Comparison of ENCODE assay signal across 24 cellular contexts in the genomic region with DNA sequence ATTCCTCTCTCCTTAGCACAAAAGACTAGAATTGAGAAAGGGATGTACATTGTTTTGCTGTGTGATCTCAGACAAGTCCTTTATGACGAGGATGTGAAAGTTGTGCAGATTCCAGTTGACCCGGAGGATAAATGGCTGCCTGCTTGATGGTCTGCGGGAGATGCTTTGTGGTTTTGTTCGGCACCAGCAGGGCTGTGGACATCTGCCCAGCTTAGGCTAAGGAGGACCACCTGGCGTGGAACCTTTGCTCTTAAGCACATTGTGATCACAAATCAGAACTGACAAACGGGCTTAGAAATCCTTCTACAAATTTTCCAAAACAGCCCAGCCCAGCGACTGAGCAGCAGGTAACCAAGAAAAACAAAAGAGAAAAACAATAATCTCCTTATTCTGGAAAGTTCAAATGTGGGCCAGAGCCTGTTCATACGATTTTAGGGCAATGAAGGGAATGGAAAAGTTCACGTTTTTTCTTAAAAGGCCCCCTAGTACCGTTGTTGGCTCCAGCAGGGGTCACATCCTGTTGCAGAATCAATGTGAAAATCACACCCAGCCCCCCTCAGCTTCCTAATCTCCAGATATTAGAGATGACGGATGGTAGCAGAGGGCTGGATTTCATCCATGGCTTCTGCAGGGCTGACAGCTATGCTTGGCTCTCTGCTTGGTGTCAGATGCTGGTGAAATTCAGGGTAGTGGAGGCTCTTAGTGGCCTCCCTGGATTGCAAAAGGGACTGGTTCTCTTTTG.
DNase-seq lines count a peak whose midpoint lies in the region; ATAC-seq and TF ChIP-seq lines count a peak whose summit lies in the region.
"Had no signal": no experiment of that assay in that cellular context is flagged by ENCODE, and none has a peak within 500 bp of the region (broad histone marks: within the 10 kb centered on the region; RNA-seq: fewer than 3 reads in every experiment).

No MANE protein-coding gene starts in this region.

- no peak overlapping the region for H3K18ac ChIP-seq in mesenchymal stem cell (ENCODE audit: low read depth in 1 of 2, low read length in 2 of 2)

- no peak overlapping the region for H3K4me3 ChIP-seq in astrocyte of the spinal cord (ENCODE audit: low read depth, low read length)
- H3K4me3 ChIP-seq in mesenchymal stem cell (ENCODE audit: insufficient read depth in 1 of 2, low read depth in 1 of 2, low read length in 2 of 2), result no peak overlapping the region
- H3K4me3 ChIP-seq in subcutaneous abdominal adipose tissue (ENCODE audit: low read depth in 1 of 5, low read length in 5 of 5), result peak overlapping the region in 3 of 5 donors; percentile 13 to 51 (median 22)
- H3K4me3 ChIP-seq: coronary artery, PC-9, upper lobe of right lung had no signal

- no peak overlapping the region for H3K9ac ChIP-seq in mesenchymal stem cell (ENCODE audit: low read length)
- no peak overlapping the region for H3K9ac ChIP-seq in subcutaneous abdominal adipose tissue (ENCODE audit: low read length in 5 of 5)

- H3K36me3 ChIP-seq in mesenchymal stem cell (ENCODE audit: control insufficient read depth in 1 of 2, insufficient read depth in 2 of 2, low read depth in 1 of 2, low read length in 2 of 2), result no peaks in the 10 kb centered on the region
- H3K36me3 ChIP-seq in subcutaneous abdominal adipose tissue (ENCODE audit: control insufficient read depth in 5 of 5, insufficient read depth in 5 of 5, low read length in 5 of 5), result no peaks in the 10 kb centered on the region
- H3K36me3 ChIP-seq: upper lobe of right lung had no signal

- H3K27ac ChIP-seq in mesenchymal stem cell (ENCODE audit: low read length, poor library complexity, severe bottlenecking) (no peak overlapping the region), subcutaneous abdominal adipose tissue (ENCODE audit: low read depth, low read length) (no peak overlapping the region)
- H3K27ac ChIP-seq: coronary artery, epithelial cell of prostate, PC-9, upper lobe of right lung had no signal

- DNase-seq in NCI-H82 treated with DMSO at 0.1 percent for 48 hours (lab: John Stamatoyannopoulos, UW; ENCODE audit: unreplicated experiment), result peak; percentile 78
- DNase-seq in astrocyte of the spinal cord (ENCODE audit: low read depth, low spot score), result peak; percentile 94
- DNase-seq in mesenchymal stem cell, result no peak
- DNase-seq in kidney tubule cell (ENCODE audit: low spot score), result no peak
- DNase-seq: activated CD4-positive, alpha-beta T cell treated with anti-CD3 and anti-CD28 coated beads for 4 hours; activated CD8-positive, alpha-beta T cell treated with anti-CD3 and anti-CD28 coated beads, Interleukin-2, amount 10 ng/mL, durations not matched to agents 7 days and 5 days; activated naive CD4-positive, alpha-beta T cell treated with anti-CD3 and anti-CD28 coated beads for 36 hours; DMS79; effector CD8-positive, alpha-beta T cell; GF-D8; natural killer cell; NCI-H1048; NCI-H187 treated with DMSO at 0.1 percent for 48 hours; NCI-H524 treated with DMSO at 0.1 percent for 48 hours; NK-92 treated with Interleukin-12 subunit alpha and Interleukin-12 subunit beta, amount 100 ng/mL, for 24 hours; PC-9; stimulated activated naive B cell treated with anti-CD40 and anti-IgM and Interleukin-4, amounts not matched to agents 10 μg/mL and 1 μg/mL and 100 μg/mL, for 72 hours; upper lobe of right lung had no signal

- H2BK12ac ChIP-seq in mesenchymal stem cell (ENCODE audit: low read length in 2 of 2), result no peak overlapping the region

- H3K14ac ChIP-seq in mesenchymal stem cell (ENCODE audit: low read length in 2 of 2), result no peak overlapping the region

- no peak overlapping the region for H3K4me2 ChIP-seq in mesenchymal stem cell (ENCODE audit: low read length, poor library complexity, severe bottlenecking)
- H3K4me2 ChIP-seq: PC-9 had no signal

- peaks cover 0 to 14% of the 10 kb centered on the region in 2 experiments for H3K27me3 ChIP-seq in mesenchymal stem cell (ENCODE audit: control insufficient read depth in 1 of 2, insufficient read depth in 1 of 2, low read length in 2 of 2)
- H3K27me3 ChIP-seq in subcutaneous abdominal adipose tissue (ENCODE audit: control insufficient read depth in 5 of 5, insufficient read depth in 4 of 5, low read length in 5 of 5), result peaks cover 0 to 8% (median 0%) of the 10 kb centered on the region in 5 donors
- H3K27me3 ChIP-seq: upper lobe of right lung had no signal

- in situ Hi-C loops in astrocyte of the spinal cord (cut with HindIII; ENCODE audit: low sequenced_read_pairs), result no loop called here

- no peak overlapping the region for H2BK15ac ChIP-seq in mesenchymal stem cell (ENCODE audit: low read depth, poor library complexity, severe bottlenecking)

- ATAC-seq in HG02970 (IDR thresholded peaks at IDR 0.05; ENCODE audit: low FRiP score, unreplicated experiment) (no peak), GM21529 (IDR thresholded peaks at IDR 0.05; ENCODE audit: unreplicated experiment) (no peak)
- ATAC-seq: activated CD8-positive, alpha-beta T cell treated with anti-CD3 and anti-CD28 coated beads, Interleukin-2, amount 10 ng/mL, durations not matched to agents 7 days and 5 days; natural killer cell; Right ventricle myocardium inferior; stimulated activated naive B cell treated with anti-CD40 and anti-IgM and Interleukin-4, amounts not matched to agents 10 μg/mL and 1 μg/mL and 100 μg/mL, for 72 hours; upper lobe of right lung had no signal

- no peak overlapping the region for H3K4ac ChIP-seq in mesenchymal stem cell (ENCODE audit: low read depth in 1 of 2, low read length in 2 of 2)

- H2AK5ac ChIP-seq in mesenchymal stem cell (ENCODE audit: low read length, severe bottlenecking), result no peak overlapping the region

- no peaks in the 10 kb centered on the region for H3K79me1 ChIP-seq in mesenchymal stem cell (replicated peaks; ENCODE audit: low read length, poor library complexity, severe bottlenecking)

- no peak overlapping the region for H2AFZ ChIP-seq in mesenchymal stem cell (ENCODE audit: low read depth, low read length)
- H2AFZ ChIP-seq: PC-9 had no signal

- H3K23ac ChIP-seq in mesenchymal stem cell (ENCODE audit: low read length in 2 of 2), result no peak overlapping the region

- H4K8ac ChIP-seq in mesenchymal stem cell (ENCODE audit: low read length), result no peak overlapping the region

- no peak for TF ChIP-seq CTCF in astrocyte of the spinal cord (IDR thresholded peaks at IDR 0.05; ENCODE audit: low read depth, low read length)

- H3K9me3 ChIP-seq in mesenchymal stem cell (ENCODE audit: control insufficient read depth, low read length) (peaks cover 17% of the 10 kb centered on the region), subcutaneous abdominal adipose tissue (ENCODE audit: control insufficient read depth in 5 of 5, low read length in 5 of 5) (peaks cover 0 to 31% (median 19%) of the 10 kb centered on the region in 5 donors)

- 77% methylated on average over 11 of the region's 11 CpGs for WGBS in mesenchymal stem cell

- no peak overlapping the region for H4K91ac ChIP-seq in mesenchymal stem cell (ENCODE audit: low read length)

- H3K4me1 ChIP-seq in mesenchymal stem cell (ENCODE audit: control insufficient read depth, insufficient read depth, low read depth, low read length) (peaks cover 6% of the 10 kb centered on the region), subcutaneous abdominal adipose tissue (ENCODE audit: control insufficient read depth in 5 of 5, insufficient read depth in 5 of 5, low read length in 5 of 5) (no peaks in the 10 kb centered on the region)

- H2BK5ac ChIP-seq in mesenchymal stem cell (ENCODE audit: low read depth, low read length, poor library complexity, severe bottlenecking), result peak overlapping the region; percentile 32

- H2BK120ac ChIP-seq in mesenchymal stem cell (ENCODE audit: low read depth, low read length), result no peak overlapping the region

Comparison
In these comparisons a context has a peak if more than half of its experiments do, and no peak if none do; other contexts are left out.
1. DNase-seq: peak in NCI-H82 treated with DMSO at 0.1 percent for 48 hours (single experiment) and astrocyte of the spinal cord (single experiment); none in mesenchymal stem cell (single experiment) and kidney tubule cell (single experiment).
2. H3K4me3 ChIP-seq: peak in subcutaneous abdominal adipose tissue (3 of 5); none in astrocyte of the spinal cord (single experiment) and mesenchymal stem cell (0 of 2).